1 cellular context compared by ENCODE assay signal in genomic region chr20:49046087-49046900, GRCh38.
TF ChIP-seq lines count a peak whose summit lies in the region.

A gene with protein sequence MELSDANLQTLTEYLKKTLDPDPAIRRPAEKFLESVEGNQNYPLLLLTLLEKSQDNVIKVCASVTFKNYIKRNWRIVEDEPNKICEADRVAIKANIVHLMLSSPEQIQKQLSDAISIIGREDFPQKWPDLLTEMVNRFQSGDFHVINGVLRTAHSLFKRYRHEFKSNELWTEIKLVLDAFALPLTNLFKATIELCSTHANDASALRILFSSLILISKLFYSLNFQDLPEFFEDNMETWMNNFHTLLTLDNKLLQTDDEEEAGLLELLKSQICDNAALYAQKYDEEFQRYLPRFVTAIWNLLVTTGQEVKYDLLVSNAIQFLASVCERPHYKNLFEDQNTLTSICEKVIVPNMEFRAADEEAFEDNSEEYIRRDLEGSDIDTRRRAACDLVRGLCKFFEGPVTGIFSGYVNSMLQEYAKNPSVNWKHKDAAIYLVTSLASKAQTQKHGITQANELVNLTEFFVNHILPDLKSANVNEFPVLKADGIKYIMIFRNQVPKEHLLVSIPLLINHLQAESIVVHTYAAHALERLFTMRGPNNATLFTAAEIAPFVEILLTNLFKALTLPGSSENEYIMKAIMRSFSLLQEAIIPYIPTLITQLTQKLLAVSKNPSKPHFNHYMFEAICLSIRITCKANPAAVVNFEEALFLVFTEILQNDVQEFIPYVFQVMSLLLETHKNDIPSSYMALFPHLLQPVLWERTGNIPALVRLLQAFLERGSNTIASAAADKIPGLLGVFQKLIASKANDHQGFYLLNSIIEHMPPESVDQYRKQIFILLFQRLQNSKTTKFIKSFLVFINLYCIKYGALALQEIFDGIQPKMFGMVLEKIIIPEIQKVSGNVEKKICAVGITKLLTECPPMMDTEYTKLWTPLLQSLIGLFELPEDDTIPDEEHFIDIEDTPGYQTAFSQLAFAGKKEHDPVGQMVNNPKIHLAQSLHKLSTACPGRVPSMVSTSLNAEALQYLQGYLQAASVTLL (plus strand): TSS chr20:49046312. CDS start chr20:49058464, 12,152 bp downstream.

TF ChIP-seq in HepG2, 621 proteins besides CTCF, POLR2A, EP300 and RAD21 (continued from another document and continues in another):
- TF ChIP-seq FUBP1 (CRISPR knock-in tag; IDR thresholded peaks at IDR 0.05; ENCODE audit: borderline replicate concordance): peak; percentile 17; the same call in 1 of the 2 replicates
- TF ChIP-seq ZNF101 (CRISPR knock-in tag; IDR thresholded peaks at IDR 0.05; ENCODE audit: borderline replicate concordance, low read depth): 0 out of 2 replicates have a peak, but pooled peaks have one; percentile 37
- 0 out of 2 replicates have a peak, but pooled peaks have one; percentile 87 for TF ChIP-seq ZBTB3 (CRISPR knock-in tag; IDR thresholded peaks at IDR 0.05; ENCODE audit: borderline replicate concordance, low read depth)
- TF ChIP-seq, protein P1, sequence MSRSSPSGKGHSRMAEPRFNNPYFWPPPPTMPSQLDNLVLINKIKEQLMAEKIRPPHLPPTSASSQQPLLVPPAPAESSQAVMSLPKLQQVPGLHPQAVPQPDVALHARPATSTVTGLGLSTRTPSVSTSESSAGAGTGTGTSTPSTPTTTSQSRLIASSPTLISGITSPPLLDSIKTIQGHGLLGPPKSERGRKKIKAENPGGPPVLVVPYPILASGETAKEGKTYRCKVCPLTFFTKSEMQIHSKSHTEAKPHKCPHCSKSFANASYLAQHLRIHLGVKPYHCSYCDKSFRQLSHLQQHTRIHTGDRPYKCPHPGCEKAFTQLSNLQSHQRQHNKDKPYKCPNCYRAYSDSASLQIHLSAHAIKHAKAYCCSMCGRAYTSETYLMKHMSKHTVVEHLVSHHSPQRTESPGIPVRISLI (CRISPR knock-in tag; IDR thresholded peaks at IDR 0.05; ENCODE audit: borderline replicate concordance): no peak; the same call in 1 of the 2 replicates
- TF ChIP-seq PHF8 (CRISPR knock-in tag; IDR thresholded peaks at IDR 0.05): peak; percentile 99
- no peak for TF ChIP-seq RFX3 (CRISPR knock-in tag; IDR thresholded peaks at IDR 0.05)
- peak; percentile 97 for TF ChIP-seq DBP (CRISPR knock-in tag; IDR thresholded peaks at IDR 0.05; ENCODE audit: not compliant biosample characterization)
- peak; percentile 97 for TF ChIP-seq ZNF784 (CRISPR knock-in tag; IDR thresholded peaks at IDR 0.05; ENCODE audit: borderline replicate concordance)
- TF ChIP-seq CBX2 (IDR thresholded peaks at IDR 0.05; ENCODE audit: low read depth, low read length): no peak
- peak; percentile 98; the same call in 1 of the 2 replicates for TF ChIP-seq CBX2 (CRISPR knock-in tag; IDR thresholded peaks at IDR 0.05; ENCODE audit: low read depth)
- TF ChIP-seq MIER2 (CRISPR knock-in tag; IDR thresholded peaks at IDR 0.05): peak; percentile 12; the same call in 1 of the 2 replicates
- TF ChIP-seq, protein P2, sequence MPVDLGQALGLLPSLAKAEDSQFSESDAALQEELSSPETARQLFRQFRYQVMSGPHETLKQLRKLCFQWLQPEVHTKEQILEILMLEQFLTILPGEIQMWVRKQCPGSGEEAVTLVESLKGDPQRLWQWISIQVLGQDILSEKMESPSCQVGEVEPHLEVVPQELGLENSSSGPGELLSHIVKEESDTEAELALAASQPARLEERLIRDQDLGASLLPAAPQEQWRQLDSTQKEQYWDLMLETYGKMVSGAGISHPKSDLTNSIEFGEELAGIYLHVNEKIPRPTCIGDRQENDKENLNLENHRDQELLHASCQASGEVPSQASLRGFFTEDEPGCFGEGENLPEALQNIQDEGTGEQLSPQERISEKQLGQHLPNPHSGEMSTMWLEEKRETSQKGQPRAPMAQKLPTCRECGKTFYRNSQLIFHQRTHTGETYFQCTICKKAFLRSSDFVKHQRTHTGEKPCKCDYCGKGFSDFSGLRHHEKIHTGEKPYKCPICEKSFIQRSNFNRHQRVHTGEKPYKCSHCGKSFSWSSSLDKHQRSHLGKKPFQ (CRISPR knock-in tag; IDR thresholded peaks at IDR 0.05; ENCODE audit: insufficient replicate concordance): peak; percentile 62
- no peak for TF ChIP-seq ZNF382 (CRISPR knock-in tag; IDR thresholded peaks at IDR 0.05; ENCODE audit: borderline replicate concordance)
- TF ChIP-seq ZNF142 (CRISPR knock-in tag; IDR thresholded peaks at IDR 0.05): peak; percentile 91; the same call in 1 of the 2 replicates
- TF ChIP-seq, protein P3, sequence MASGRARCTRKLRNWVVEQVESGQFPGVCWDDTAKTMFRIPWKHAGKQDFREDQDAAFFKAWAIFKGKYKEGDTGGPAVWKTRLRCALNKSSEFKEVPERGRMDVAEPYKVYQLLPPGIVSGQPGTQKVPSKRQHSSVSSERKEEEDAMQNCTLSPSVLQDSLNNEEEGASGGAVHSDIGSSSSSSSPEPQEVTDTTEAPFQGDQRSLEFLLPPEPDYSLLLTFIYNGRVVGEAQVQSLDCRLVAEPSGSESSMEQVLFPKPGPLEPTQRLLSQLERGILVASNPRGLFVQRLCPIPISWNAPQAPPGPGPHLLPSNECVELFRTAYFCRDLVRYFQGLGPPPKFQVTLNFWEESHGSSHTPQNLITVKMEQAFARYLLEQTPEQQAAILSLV (CRISPR knock-in tag; IDR thresholded peaks at IDR 0.05; ENCODE audit: borderline replicate concordance): peak; percentile 96
- no peak for TF ChIP-seq NONO (IDR thresholded peaks at IDR 0.05)
- peak; percentile 98 for TF ChIP-seq NONO (CRISPR knock-in tag; conservative IDR thresholded peaks at IDR 0.05)
- peak; percentile 72; the same call in 1 of the 2 replicates for TF ChIP-seq SIN3A (IDR thresholded peaks at IDR 0.05; ENCODE audit: borderline replicate concordance, low read depth, low read length)
- TF ChIP-seq CSRNP1 (CRISPR knock-in tag; IDR thresholded peaks at IDR 0.05): peak; percentile 97; the same call in 1 of the 2 replicates
- TF ChIP-seq SRSF1 (optimal IDR thresholded peaks at IDR 0.05; ENCODE audit: low read depth, low read length): no peak
- TF ChIP-seq EZH2 (conservative IDR thresholded peaks at IDR 0.05; ENCODE audit: low read depth, low read length): no peak
- peak; percentile 1; the same call in 1 of the 2 replicates for TF ChIP-seq ZNF12 (CRISPR knock-in tag; IDR thresholded peaks at IDR 0.05)
- TF ChIP-seq ZNF776 (CRISPR knock-in tag; IDR thresholded peaks at IDR 0.05): peak; percentile 62; the same call in 1 of the 2 replicates
- TF ChIP-seq ZNF790 (CRISPR knock-in tag; IDR thresholded peaks at IDR 0.05; ENCODE audit: borderline replicate concordance): peak; percentile 96
- TF ChIP-seq RFX1 (IDR thresholded peaks at IDR 0.05): no peak
- peak; percentile 29; the same call in 1 of the 2 replicates for TF ChIP-seq ZNF644 (CRISPR knock-in tag; IDR thresholded peaks at IDR 0.05; ENCODE audit: low read depth)
- TF ChIP-seq GATAD1 (CRISPR knock-in tag; IDR thresholded peaks at IDR 0.05): peak; percentile 88
- TF ChIP-seq CREB3 (CRISPR knock-in tag; IDR thresholded peaks at IDR 0.05): 0 out of 2 replicates have a peak, but pooled peaks have one; percentile 83
- peak; percentile 97 for TF ChIP-seq ZFP91 (CRISPR knock-in tag; IDR thresholded peaks at IDR 0.05; ENCODE audit: borderline replicate concordance)
- TF ChIP-seq ZNF367 (CRISPR knock-in tag; IDR thresholded peaks at IDR 0.05; ENCODE audit: borderline replicate concordance): peak; percentile 92
- TF ChIP-seq TAF1 (CRISPR knock-in tag; IDR thresholded peaks at IDR 0.05): peak; percentile 97
- TF ChIP-seq THYN1 (CRISPR knock-in tag; IDR thresholded peaks at IDR 0.05; ENCODE audit: borderline replicate concordance, low read depth): no peak
